Comparison of ENCODE assay signal across 9 cellular contexts in the genomic region with DNA sequence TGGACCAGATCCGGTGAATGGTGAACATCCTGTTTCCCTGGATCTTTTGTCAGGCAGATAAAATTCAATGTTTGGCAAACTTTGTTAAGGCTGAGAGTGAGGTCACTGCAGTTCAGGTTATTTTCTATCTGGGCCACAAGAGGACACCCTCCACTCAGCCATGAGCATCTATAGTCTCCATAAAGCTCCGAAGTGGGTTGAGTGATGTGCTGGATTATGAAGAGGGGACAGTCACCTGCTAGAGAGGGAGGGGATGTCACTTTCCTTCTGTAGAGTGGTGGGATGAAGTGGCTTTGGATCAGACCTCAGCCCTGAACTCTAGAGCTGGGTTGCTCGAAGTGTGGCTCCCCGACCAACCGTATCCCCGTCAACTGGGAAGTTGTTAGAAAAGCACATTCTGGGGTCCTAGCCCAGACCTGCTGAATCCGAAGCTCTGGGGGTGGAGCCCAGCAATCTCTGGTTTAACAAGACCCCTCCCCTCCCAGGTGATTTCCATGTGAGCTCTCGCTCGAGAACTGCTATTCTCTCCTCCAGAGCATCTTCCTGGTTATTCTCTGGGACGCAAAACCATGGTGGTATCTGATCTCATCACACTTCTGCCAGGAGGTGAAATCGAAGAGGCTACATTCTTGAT. TPM values are rescaled to one million over a fixed set of nuclear protein-coding genes. Genes with fewer than 3 reads are reported as not detected.
A peak's percentile ranks its signal among the peaks of the same experiment; 100 is the strongest.
DNase-seq lines count a peak whose midpoint lies in the region; ATAC-seq, FAIRE-seq and TF ChIP-seq lines count a peak whose summit lies in the region.
"Had no signal": no experiment of that assay in that cellular context is flagged by ENCODE, and none has a peak within 500 bp of the region (broad histone marks: within the 10 kb centered on the region; RNA-seq: fewer than 3 reads in every experiment).

No MANE protein-coding gene starts in this region.

- H3K27ac Mint-ChIP-seq in activated naive CD8-positive, alpha-beta T cell treated with anti-CD3 and anti-CD28 coated beads for 36 hours = no peak overlapping the region
- no peak overlapping the region for H3K27ac Mint-ChIP-seq in activated naive CD8-positive, alpha-beta T cell treated with anti-CD3 and anti-CD28 coated beads, Interleukin-2, amount 50 U/mL, for 24 hours
- no peak overlapping the region for H3K27ac Mint-ChIP-seq in astrocyte (ENCODE audit: unreplicated experiment)
- H3K27ac Mint-ChIP-seq: activated naive CD8-positive, alpha-beta T cell had no signal

- peaks cover 4% of the 10 kb centered on the region for H3K4me1 Mint-ChIP-seq in activated naive CD8-positive, alpha-beta T cell treated with anti-CD3 and anti-CD28 coated beads for 36 hours
- H3K4me1 Mint-ChIP-seq in activated naive CD8-positive, alpha-beta T cell treated with anti-CD3 and anti-CD28 coated beads, Interleukin-2, amount 50 U/mL, for 24 hours = no peaks in the 10 kb centered on the region
- H3K4me1 Mint-ChIP-seq in astrocyte (ENCODE audit: low read depth, unreplicated experiment) = peaks cover 9% of the 10 kb centered on the region

- peak; percentile 69 for FAIRE-seq in astrocyte (lab: Jason Lieb, UNC)

- peaks cover 11% of the 10 kb centered on the region for H3K27me3 Mint-ChIP-seq in activated naive CD8-positive, alpha-beta T cell treated with anti-CD3 and anti-CD28 coated beads for 36 hours
- H3K27me3 Mint-ChIP-seq in activated naive CD8-positive, alpha-beta T cell treated with anti-CD3 and anti-CD28 coated beads, Interleukin-2, amount 50 U/mL, for 24 hours = peaks cover 5% of the 10 kb centered on the region
- no peaks in the 10 kb centered on the region for H3K27me3 Mint-ChIP-seq in astrocyte (ENCODE audit: low read depth, unreplicated experiment)

- no peak overlapping the region for H3K9ac ChIP-seq in astrocyte (ENCODE audit: low read length)

- H3K4me3 ChIP-seq in astrocyte (ENCODE audit: insufficient read depth, low read depth, low read length) (no peak overlapping the region), thyroid gland (replicated peaks in 1 of 3) (no peak overlapping the region)

- H3K36me3 ChIP-seq in astrocyte (ENCODE audit: insufficient read depth, low read length) (no peaks in the 10 kb centered on the region), thyroid gland (no peaks in the 10 kb centered on the region)

- H3K27me3 ChIP-seq in astrocyte (ENCODE audit: insufficient read depth, low read length) (peaks cover 3% of the 10 kb centered on the region), thyroid gland (no peaks in the 10 kb centered on the region)

- no peaks in the 10 kb centered on the region for H3K36me3 Mint-ChIP-seq in activated naive CD8-positive, alpha-beta T cell treated with anti-CD3 and anti-CD28 coated beads for 36 hours
- no peaks in the 10 kb centered on the region for H3K36me3 Mint-ChIP-seq in activated naive CD8-positive, alpha-beta T cell treated with anti-CD3 and anti-CD28 coated beads, Interleukin-2, amount 50 U/mL, for 24 hours (ENCODE audit: low read depth)
- H3K36me3 Mint-ChIP-seq in astrocyte (ENCODE audit: low read depth, unreplicated experiment) = no peaks in the 10 kb centered on the region
- H3K36me3 Mint-ChIP-seq: activated naive CD8-positive, alpha-beta T cell had no signal

- no peaks in the 10 kb centered on the region for H4K20me1 ChIP-seq in astrocyte (ENCODE audit: insufficient read depth, low read length)

- no peak overlapping the region for H3K4me3 Mint-ChIP-seq in activated naive CD8-positive, alpha-beta T cell treated with anti-CD3 and anti-CD28 coated beads for 36 hours
- H3K4me3 Mint-ChIP-seq in activated naive CD8-positive, alpha-beta T cell treated with anti-CD3 and anti-CD28 coated beads, Interleukin-2, amount 50 U/mL, for 24 hours = no peak overlapping the region
- H3K4me3 Mint-ChIP-seq in astrocyte (ENCODE audit: unreplicated experiment) = no peak overlapping the region
- H3K4me3 Mint-ChIP-seq: activated naive CD8-positive, alpha-beta T cell had no signal

- no peak overlapping the region for H3K27ac ChIP-seq in astrocyte (ENCODE audit: low read depth, low read length)
- H3K27ac ChIP-seq in thyroid gland = no peak overlapping the region

- intact Hi-C loops in thyroid gland (cut with DNase I) = loop anchor here (5.0 kb wide), 1 partner anchor 165 kb away; no protein-coding TSS in a partner anchor

- no peak overlapping the region for H2AFZ ChIP-seq in astrocyte (ENCODE audit: low read depth, low read length)

- 55 to 56% methylated on average over 11 of the region's 11 CpGs for WGBS in thyroid gland, 2 donors

- H3K79me2 ChIP-seq in astrocyte (ENCODE audit: insufficient read depth, low read length) = no peaks in the 10 kb centered on the region

- TF ChIP-seq CTCF in astrocyte (IDR thresholded peaks at IDR 0.05; ENCODE audit: insufficient read depth, low read depth, low read length) (peak; percentile 84), thyroid gland (IDR thresholded peaks at IDR 0.05) (peak in 4 of 6 experiments; percentile 56 to 78 (median 68))

- H3K4me1 ChIP-seq in astrocyte (ENCODE audit: insufficient read depth, low read length) (peaks cover 13% of the 10 kb centered on the region), thyroid gland (peaks cover 3 to 15% of the 10 kb centered on the region in 2 donors)

- no peak for TF ChIP-seq POLR2A in thyroid gland (IDR thresholded peaks at IDR 0.05)

- DNase-seq in activated naive CD8-positive, alpha-beta T cell treated with anti-CD3 and anti-CD28 coated beads for 36 hours = peak; percentile 8
- DNase-seq in activated naive CD8-positive, alpha-beta T cell treated with anti-CD3 and anti-CD28 coated beads, Interleukin-2, amount 50 U/mL, for 24 hours = no peak
- peak; percentile 21 for DNase-seq in NCI-H146 (lab: John Stamatoyannopoulos, UW)
- DNase-seq in astrocyte (ENCODE audit: low read depth) = peak; percentile 39
- DNase-seq in iPS DF 19.7 (ENCODE audit: low read depth, low spot score) = peak; percentile 40
- peak; percentile 14 to 20 for DNase-seq in thyroid gland

- H3K4me2 ChIP-seq in astrocyte (ENCODE audit: low read length) = no peak overlapping the region

- ATAC-seq in activated naive CD8-positive, alpha-beta T cell treated with anti-CD3 and anti-CD28 coated beads, Interleukin-2, amount 50 U/mL, for 24 hours = no peak
- ATAC-seq in HG02571 (IDR thresholded peaks at IDR 0.05; ENCODE audit: unreplicated experiment) = no peak
- ATAC-seq in GM21381 (IDR thresholded peaks at IDR 0.05; ENCODE audit: unreplicated experiment) = no peak

- no peaks in the 10 kb centered on the region for H3K9me3 Mint-ChIP-seq in activated naive CD8-positive, alpha-beta T cell treated with anti-CD3 and anti-CD28 coated beads for 36 hours
- no peaks in the 10 kb centered on the region for H3K9me3 Mint-ChIP-seq in activated naive CD8-positive, alpha-beta T cell treated with anti-CD3 and anti-CD28 coated beads, Interleukin-2, amount 50 U/mL, for 24 hours
- H3K9me3 Mint-ChIP-seq in astrocyte (ENCODE audit: unreplicated experiment) = no peaks in the 10 kb centered on the region

- H3K9me3 ChIP-seq in astrocyte (ENCODE audit: insufficient read depth, low read depth, low read length) (no peaks in the 10 kb centered on the region), thyroid gland (no peaks in the 10 kb centered on the region)

RNA-seq across cellular contexts. Expression of a gene that starts 31.8 kb away (rescaled TPM):
- total RNA-seq in activated naive CD8-positive, alpha-beta T cell treated with anti-CD3 and anti-CD28 coated beads for 36 hours = not detected
- 42.2 and 70.9 TPM in 2 replicates for total RNA-seq in astrocyte
- total RNA-seq in thyroid gland = 1 to 10 TPM in 3 of 4 donors, under 1 TPM in 1; 0.81 to 1.3 (median 1.2) TPM

RNA-seq across cellular contexts. Expression of a gene that starts 52.5 kb away (rescaled TPM):
- total RNA-seq in activated naive CD8-positive, alpha-beta T cell treated with anti-CD3 and anti-CD28 coated beads for 36 hours = 10 to 100 TPM; 10.2 to 11.0 TPM
- total RNA-seq in astrocyte (4.7 and 5.6 TPM in 2 replicates), thyroid gland (10 to 100 TPM; 28.2 to 52.3 (median 37.9) TPM)

Comparison
In these comparisons a context has a peak if more than half of its experiments do, and no peak if none do; other contexts are left out.
1. RNA of a gene that starts 31.8 kb away (total RNA-seq): 42.2 to 70.9 TPM in astrocyte; 0.81 to 1.3 TPM in thyroid gland and not detected in activated naive CD8-positive, alpha-beta T cell treated with anti-CD3 and anti-CD28 coated beads for 36 hours; every median in the first group is over 10 times any median in the second.